ENCODE assay signal across 9 cellular contexts in genomic region chr11:63870351-63871197, GRCh38. TPM values are rescaled to one million over a fixed set of nuclear protein-coding genes. Genes with fewer than 3 reads are reported as not detected.
A peak's percentile ranks its signal among the peaks of the same experiment; 100 is the strongest.
DNase-seq lines count a peak whose midpoint lies in the region; ATAC-seq and TF ChIP-seq lines count a peak whose summit lies in the region.
"Had no signal": no experiment of that assay in that cellular context is flagged by ENCODE, and none has a peak within 500 bp of the region (broad histone marks: within the 10 kb centered on the region; RNA-seq: fewer than 3 reads in every experiment).

No MANE protein-coding gene starts in this region.

- 0 out of 2 replicates have a peak, but pooled peaks cover 2% of the 10 kb centered on the region for H3K36me3 ChIP-seq in SJCRH30
- peaks cover 0 to 4% (median 0%) of the 10 kb centered on the region in 4 donors for H3K36me3 ChIP-seq in esophagus muscularis mucosa
- peaks cover 0 to 3% (median under 1%) of the 10 kb centered on the region in 3 donors for H3K36me3 ChIP-seq in skeletal muscle tissue (ENCODE audit: control insufficient read depth in 3 of 3, insufficient read depth in 3 of 3, low read length in 3 of 3)

- peak; percentile 21 for DNase-seq in ELR (ENCODE audit: low read depth)
- DNase-seq in SJCRH30: peak; percentile 61 to 75
- DNase-seq in esophagus muscularis mucosa (ENCODE audit: extremely low spot score): no peak
- DNase-seq in cerebellar cortex (ENCODE audit: low spot score): no peak
- no peak for DNase-seq in NCI-H2107 treated with DMSO at 0.1 percent for 48 hours (lab: John Stamatoyannopoulos, UW; ENCODE audit: unreplicated experiment)
- DNase-seq in erythroblast (lab: John Stamatoyannopoulos, UW): no peak
- DNase-seq in foreskin keratinocyte: no peak
- DNase-seq: NCI-H1417 had no signal

- no peaks in the 10 kb centered on the region for H3K9me3 ChIP-seq in SJCRH30 (replicated peaks)
- H3K9me3 ChIP-seq in esophagus muscularis mucosa: no peaks in the 10 kb centered on the region
- no peaks in the 10 kb centered on the region for H3K9me3 ChIP-seq in skeletal muscle tissue (ENCODE audit: control insufficient read depth in 3 of 3, low read length in 3 of 3)

- H3K27me3 ChIP-seq in SJCRH30: no peaks in the 10 kb centered on the region
- no peaks in the 10 kb centered on the region for H3K27me3 ChIP-seq in esophagus muscularis mucosa
- no peaks in the 10 kb centered on the region for H3K27me3 ChIP-seq in skeletal muscle tissue (ENCODE audit: control insufficient read depth in 3 of 3, insufficient read depth in 3 of 3, low read length in 3 of 3)
- H3K27me3 ChIP-seq in foreskin keratinocyte: no peaks in the 10 kb centered on the region

- peak overlapping the region in 2 of 3 donors; percentile 38 to 50 for H3K9ac ChIP-seq in skeletal muscle tissue (ENCODE audit: low read depth in 1 of 3, low read length in 3 of 3)

- no peak for TF ChIP-seq POLR2A in esophagus muscularis mucosa (IDR thresholded peaks at IDR 0.05; ENCODE audit: low read depth)
- no peak for TF ChIP-seq POLR2A in erythroblast (IDR thresholded peaks at IDR 0.05; ENCODE audit: low read length)

- peaks cover 23% of the 10 kb centered on the region for H3K4me1 ChIP-seq in SJCRH30
- H3K4me1 ChIP-seq in esophagus muscularis mucosa: peaks cover 91 to 97% (median 94%) of the 10 kb centered on the region in 4 donors
- peaks cover 53 to 70% (median 64%) of the 10 kb centered on the region in 3 donors for H3K4me1 ChIP-seq in skeletal muscle tissue (ENCODE audit: control insufficient read depth in 3 of 3, insufficient read depth in 3 of 3, low read length in 3 of 3)
- peaks cover 13% of the 10 kb centered on the region for H3K4me1 ChIP-seq in foreskin keratinocyte

- intact Hi-C loops in esophagus muscularis mucosa (cut with DNase I): no loop called here

- TF ChIP-seq EP300 in esophagus muscularis mucosa (IDR thresholded peaks at IDR 0.05): no peak

- no peak for ATAC-seq in foreskin keratinocyte

- WGBS in esophagus muscularis mucosa: 65% methylated on average over 15 of the region's 15 CpGs

- H3K4me3 ChIP-seq in SJCRH30: no peak overlapping the region
- H3K4me3 ChIP-seq in esophagus muscularis mucosa: no peak overlapping the region
- no peak overlapping the region for H3K4me3 ChIP-seq in skeletal muscle tissue (ENCODE audit: low read length in 3 of 3)

- no peak for TF ChIP-seq CTCF in esophagus muscularis mucosa (IDR thresholded peaks at IDR 0.05)
- TF ChIP-seq CTCF in foreskin keratinocyte (conservative IDR thresholded peaks at IDR 0.05): no peak

- H3K27ac ChIP-seq in SJCRH30 (no peak overlapping the region), esophagus muscularis mucosa (replicated peaks in 1 of 4) (peak overlapping the region in 3 of 4 donors; percentile 7 to 45 (median 10)), skeletal muscle tissue (ENCODE audit: low read depth, low read length) (no peak overlapping the region), foreskin keratinocyte (no peak overlapping the region)

RNA-seq across cellular contexts. Expression of gene MARK2, which starts 31.7 kb away (rescaled TPM):
- total RNA-seq in SJCRH30 (2014; rRNA removed; shearing (Covaris generic)): 20.7 and 23.4 TPM in 2 replicates
- 10 to 100 TPM; 21.5 to 38.1 (median 30.6) TPM for total RNA-seq in esophagus muscularis mucosa
- total RNA-seq in skeletal muscle tissue: 6.8 TPM
- total RNA-seq in foreskin keratinocyte: 35.1 and 35.8 TPM in 2 replicates
- 14.9 and 17.6 TPM in 2 replicates for polyA plus RNA-seq in foreskin keratinocyte

RNA-seq across cellular contexts. Expression of gene RCOR2, which starts 46.4 kb away (rescaled TPM):
- total RNA-seq in SJCRH30 (2014; rRNA removed; shearing (Covaris generic)): 17.2 and 17.9 TPM in 2 replicates
- total RNA-seq in esophagus muscularis mucosa: under 1 TPM in 3 of 4 donors, not detected in 1; 0.40 to 0.45 (median 0.42) TPM
- 4.2 TPM for total RNA-seq in skeletal muscle tissue
- 1.5 and 1.8 TPM in 2 replicates for total RNA-seq in foreskin keratinocyte
- polyA plus RNA-seq in foreskin keratinocyte: 1.7 and 1.8 TPM in 2 replicates

RNA-seq across cellular contexts. Expression of gene SPINDOC, which starts 57.3 kb away (rescaled TPM):
- total RNA-seq in SJCRH30 (2014; rRNA removed; shearing (Covaris generic)): 61.6 and 63.7 TPM in 2 replicates
- 10 to 100 TPM; 12.0 to 25.8 (median 18.6) TPM for total RNA-seq in esophagus muscularis mucosa
- 6.8 TPM for total RNA-seq in skeletal muscle tissue
- 20.6 and 26.6 TPM in 2 replicates for total RNA-seq in foreskin keratinocyte
- 24.4 and 29.0 TPM in 2 replicates for polyA plus RNA-seq in foreskin keratinocyte

Comparison
In these comparisons a context has a peak if more than half of its experiments do, and no peak if none do; other contexts are left out.
1. DNase-seq: peak in ELR (single experiment) and SJCRH30 (2 of 2); none in esophagus muscularis mucosa (single experiment), cerebellar cortex (single experiment), NCI-H2107 treated with DMSO at 0.1 percent for 48 hours (single experiment), erythroblast (0 of 2) and foreskin keratinocyte (0 of 2).
2. H3K27ac ChIP-seq: peak in esophagus muscularis mucosa (3 of 4); none in SJCRH30 (single experiment), skeletal muscle tissue (single experiment) and foreskin keratinocyte (single experiment).